Comparison of ENCODE assay signal across 13 cellular contexts in genomic region chr4:123545569-123546122, GRCh38.
DNase-seq lines count a peak whose midpoint lies in the region; ATAC-seq, FAIRE-seq and TF ChIP-seq lines count a peak whose summit lies in the region.
"Had no signal": no experiment of that assay in that cellular context is flagged by ENCODE, and none has a peak within 500 bp of the region (broad histone marks: within the 10 kb centered on the region; RNA-seq: fewer than 3 reads in every experiment).

No MANE protein-coding gene starts in this region.

- peaks cover 31% of the 10 kb centered on the region for H3K4me1 ChIP-seq in keratinocyte (ENCODE audit: control insufficient read depth, extremely low read depth, insufficient read depth, low read length)
- peaks cover 4 to 17% (median 16%) of the 10 kb centered on the region in 3 donors for H3K4me1 ChIP-seq in pancreas

- peak overlapping the region; percentile 82 for H3K27ac ChIP-seq in VCaP
- H3K27ac ChIP-seq in keratinocyte (ENCODE audit: control insufficient read depth, insufficient read depth, low read length) = no peak overlapping the region
- H3K27ac ChIP-seq in pancreas = peak overlapping the region; percentile 51 to 84 (median 72)

- peak; percentile 61 for FAIRE-seq in keratinocyte (lab: Jason Lieb, UNC)
- FAIRE-seq in pancreas (lab: Jason Lieb, UNC) = no peak

- DNase-seq in DMS153 (lab: John Stamatoyannopoulos, UW) (peak; percentile 33), keratinocyte (ENCODE audit: low read depth, low spot score) (no peak), pancreas (no peak), HPDE6-E6E7 (ENCODE audit: extremely low spot score) (no peak), HUDEP-2 (lab: John Stamatoyannopoulos, UW; ENCODE audit: unreplicated experiment in 76 of 76) (no peak)
- DNase-seq in activated CD4-positive, alpha-beta T cell treated with anti-CD3 and anti-CD28 coated beads, Interleukin-2, amount 50 U/mL, for 48 hours = no peak
- DNase-seq: activated T-cell treated with anti-CD3 and anti-CD28 coated beads, Interleukin-2, amount 50 U/mL, for 72 hours; AML-193; NCI-H2081 treated with DMSO at 0.1 percent for 48 hours; SHP77 had no signal

- H3K36me3 ChIP-seq in keratinocyte (ENCODE audit: control insufficient read depth in 2 of 2, extremely low read depth in 1 of 2, insufficient read depth in 2 of 2, low read length in 2 of 2) (no peaks in the 10 kb centered on the region), pancreas (no peaks in the 10 kb centered on the region)

- no peaks in the 10 kb centered on the region for H4K20me1 ChIP-seq in keratinocyte (ENCODE audit: control insufficient read depth, extremely low read depth, insufficient read depth, low read length)

- H3K4me2 ChIP-seq in keratinocyte (ENCODE audit: control insufficient read depth, extremely low read depth, insufficient read depth, low read depth, low read length) = peak overlapping the region; percentile 90

- H3K9ac ChIP-seq in keratinocyte (ENCODE audit: control insufficient read depth, extremely low read depth, insufficient read depth, low read length) = no peak overlapping the region

- H3K9me1 ChIP-seq in keratinocyte (ENCODE audit: control insufficient read depth, extremely low read depth, insufficient read depth, low read length) = no peaks in the 10 kb centered on the region

- ATAC-seq in pancreas (peak; percentile 21 to 46 (median 27)), HG02678 (IDR thresholded peaks at IDR 0.05; ENCODE audit: unreplicated experiment) (no peak)
- ATAC-seq: activated T-cell treated with anti-CD3 and anti-CD28 coated beads, Interleukin-2, amount 50 U/mL, for 72 hours had no signal

- H3K9me3 ChIP-seq in keratinocyte (ENCODE audit: control insufficient read depth, low read depth, low read length) (no peaks in the 10 kb centered on the region), pancreas (no peaks in the 10 kb centered on the region)

- H3K4me3 ChIP-seq in keratinocyte (ENCODE audit: control insufficient read depth in 2 of 3, extremely low read depth in 1 of 3, insufficient read depth in 2 of 3, low read depth in 1 of 3, low read length in 3 of 3) (no peak overlapping the region), pancreas (peak overlapping the region in 2 of 4 donors; percentile 16 to 19)
- H3K4me3 ChIP-seq: lung had no signal

- dilution Hi-C loops in keratinocyte (cut with MboI; ENCODE audit: extremely low pct_ligation_motif_present, low sequenced_read_pairs) = no loop called here

- intact Hi-C loops in pancreas (cut with DNase I) = no loop called here

- TF ChIP-seq CTCF in VCaP (conservative IDR thresholded peaks at IDR 0.05) = no peak
- TF ChIP-seq CTCF in keratinocyte (optimal IDR thresholded peaks at IDR 0.05 in 1 of 3, IDR thresholded peaks at IDR 0.05 in 1 of 3, conservative IDR thresholded peaks at IDR 0.05 in 1 of 3; ENCODE audit: extremely low read depth in 1 of 3, insufficient read depth in 2 of 3, low read length in 3 of 3) = no peak
- TF ChIP-seq CTCF in pancreas (IDR thresholded peaks at IDR 0.05) = no peak

- 12 to 14% methylated on average over 2 of the region's 2 CpGs for WGBS in pancreas, 2 donors

- H3K79me2 ChIP-seq in keratinocyte (ENCODE audit: control insufficient read depth, insufficient read depth, low read length) = no peaks in the 10 kb centered on the region

- H3K27me3 ChIP-seq in keratinocyte (ENCODE audit: control insufficient read depth, extremely low read depth, insufficient read depth, low read length) (no peaks in the 10 kb centered on the region), pancreas (no peaks in the 10 kb centered on the region)

- peak overlapping the region; percentile 94 for H2AFZ ChIP-seq in keratinocyte (ENCODE audit: control insufficient read depth, low read length)
